3 cellular contexts compared by ENCODE assay signal in genomic region chr16:19955896-19956295, GRCh38.
A peak's percentile ranks its signal among the peaks of the same experiment; 100 is the strongest.
DNase-seq lines count a peak whose midpoint lies in the region; ATAC-seq and TF ChIP-seq lines count a peak whose summit lies in the region.
"Not testable (repeated sequence)": the region's sequence is repeated elsewhere in the genome, so short reads cannot be mapped to it uniquely, and the experiment has no call there.

No MANE protein-coding gene starts in this region.

- not testable (repeated sequence) for TF ChIP-seq CTCF in GM23338 (conservative IDR thresholded peaks at IDR 0.05; ENCODE audit: low read depth in 2 of 2); HEK293 (tag by site-specific recombination; IDR thresholded peaks at IDR 0.05); WTC11 (IDR thresholded peaks at IDR 0.05)

- not testable (repeated sequence) for H3K4me2 ChIP-seq in GM23338

- not testable (repeated sequence) for H3K4me3 Mint-ChIP-seq in GM23338, WTC11

- H3K4me3 ChIP-seq in GM23338; HEK293 (ENCODE audit: low read depth, low read length): not testable (repeated sequence)

- POLR2A ChIA-PET in HEK293 (lab: Yijun Ruan, JAX); WTC11 (lab: Charles Lee): not testable (repeated sequence)

- not testable (repeated sequence) for H3K36me3 ChIP-seq in GM23338 (ENCODE audit: insufficient read depth); HEK293 (ENCODE audit: control insufficient read depth in 2 of 2, insufficient read depth in 1 of 2, low read length in 2 of 2)

- H3K27me3 ChIP-seq in GM23338 (ENCODE audit: insufficient read depth), result not testable (repeated sequence)

- CTCF ChIA-PET in HEK293 (lab: Yijun Ruan, JAX), result interaction anchor here (1.6 to 3.2 kb wide), 2 partner anchors 48 to 345 kb away, joined by 7 to 12 read pairs; no protein-coding TSS in a partner anchor
- CTCF ChIA-PET in WTC11 (lab: Charles Lee), result interaction anchor here (1.6 to 2.6 kb wide), 2 partner anchors 36 to 49 kb away, joined by 3 to 16 read pairs; no protein-coding TSS in a partner anchor

- not testable (repeated sequence) for H3K79me2 ChIP-seq in GM23338 (replicated peaks; ENCODE audit: insufficient read depth)

- peaks cover 13% of the 10 kb centered on the region; the same call in 2 of the 3 replicates for H3K36me3 Mint-ChIP-seq in GM23338 (ENCODE audit: low read depth)
- H3K36me3 Mint-ChIP-seq in WTC11, result not testable (repeated sequence)

- not testable (repeated sequence) for DNase-seq in GM23338 (ENCODE audit: low spot score); WTC11 (ENCODE audit: low spot score)

- peak overlapping the region; percentile 79 for H3K27ac ChIP-seq in GM23338 (ENCODE audit: low read depth)
- not testable (repeated sequence) for H3K27ac ChIP-seq in HEK293 (ENCODE audit: extremely low read depth, low read depth, low read length)

- peaks cover 19% of the 10 kb centered on the region; the same call in 2 of the 3 replicates for H3K9me3 Mint-ChIP-seq in GM23338
- not testable (repeated sequence) for H3K9me3 Mint-ChIP-seq in WTC11

- H4K20me1 ChIP-seq in GM23338 (replicated peaks; ENCODE audit: insufficient read depth), result not testable (repeated sequence)

- H3K4me1 Mint-ChIP-seq in GM23338, result peaks cover 46% of the 10 kb centered on the region
- H3K4me1 Mint-ChIP-seq in WTC11, result peaks cover 59% of the 10 kb centered on the region

- H3K27me3 Mint-ChIP-seq in GM23338 (ENCODE audit: insufficient read depth, low read depth, poor library complexity); WTC11 (ENCODE audit: low read depth): not testable (repeated sequence)

- not testable (repeated sequence) for H3F3A ChIP-seq in GM23338 (replicated peaks; ENCODE audit: low read depth)

- ATAC-seq in GM23338, WTC11: not testable (repeated sequence)

- not testable (repeated sequence) for H3K9me3 ChIP-seq in HEK293 (ENCODE audit: control insufficient read depth, insufficient read depth, low read depth, low read length)

- peaks cover 27% of the 10 kb centered on the region for H3K4me1 ChIP-seq in GM23338 (ENCODE audit: insufficient read depth)
- not testable (repeated sequence) for H3K4me1 ChIP-seq in HEK293 (ENCODE audit: control insufficient read depth, insufficient read depth, low read length)

- not testable (repeated sequence) for H2AFZ ChIP-seq in GM23338

- H3K27ac Mint-ChIP-seq in GM23338, result not testable (repeated sequence)
- peak overlapping the region; percentile 94; the same call in 1 of the 2 replicates for H3K27ac Mint-ChIP-seq in WTC11

- H3K9me2 ChIP-seq in GM23338 (ENCODE audit: insufficient read depth), result not testable (repeated sequence)

TF ChIP-seq in HEK293, 187 proteins besides CTCF, POLR2A, EP300 and RAD21:
- TF ChIP-seq ZNF146 (tag by site-specific recombination; IDR thresholded peaks at IDR 0.05), result peak; percentile 91
